14 cellular contexts compared by ENCODE assay signal in the genomic region with DNA sequence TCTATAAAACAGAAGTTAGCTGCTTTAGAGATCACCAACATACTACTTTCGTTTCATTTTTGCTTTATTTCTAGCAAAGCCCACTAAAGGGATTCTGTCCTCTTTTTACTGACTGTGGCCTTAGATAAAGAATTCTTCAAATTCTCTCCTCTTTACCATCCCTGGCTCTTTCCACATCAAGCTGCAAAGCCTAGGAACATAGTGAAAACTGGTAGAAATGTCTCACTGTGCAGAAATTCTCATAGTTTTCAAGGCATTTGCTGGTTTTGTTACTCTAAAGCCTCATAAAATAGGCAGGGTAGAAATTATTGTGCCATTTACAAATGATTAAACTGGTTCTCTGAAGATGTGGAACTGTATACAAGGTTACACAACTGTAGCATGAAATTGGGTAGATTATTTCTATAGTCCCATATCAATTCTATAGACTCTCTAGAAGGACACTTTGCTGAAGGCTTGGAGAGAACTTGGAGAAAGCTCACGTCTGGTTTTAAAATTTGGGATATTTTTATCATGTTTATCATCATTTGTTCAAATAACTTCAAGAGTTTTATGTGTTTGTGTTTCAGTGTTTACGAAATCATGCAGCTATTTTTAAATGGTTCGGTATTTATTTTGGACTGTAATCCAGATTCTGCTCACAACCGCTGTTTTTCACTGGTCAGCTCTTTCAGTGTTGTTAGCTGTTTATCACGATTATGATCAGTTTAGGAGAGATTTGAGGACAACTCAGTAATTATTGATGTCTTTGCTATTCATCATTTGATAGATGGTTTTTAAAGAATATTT. TPM values are rescaled to one million over a fixed set of nuclear protein-coding genes. Genes with fewer than 3 reads are reported as not detected.
A peak's percentile ranks its signal among the peaks of the same experiment; 100 is the strongest.
DNase-seq lines count a peak whose midpoint lies in the region; ATAC-seq and TF ChIP-seq lines count a peak whose summit lies in the region.
"Had no signal": no experiment of that assay in that cellular context is flagged by ENCODE, and none has a peak within 500 bp of the region (broad histone marks: within the 10 kb centered on the region; RNA-seq: fewer than 3 reads in every experiment).

No MANE protein-coding gene starts in this region.

- H3K9me3 ChIP-seq in HEK293 (ENCODE audit: control insufficient read depth, insufficient read depth, low read depth, low read length) (no peaks in the 10 kb centered on the region), left lung (no peaks in the 10 kb centered on the region), thoracic aorta (no peaks in the 10 kb centered on the region)
- H3K9me3 ChIP-seq: adrenal gland, sigmoid colon had no signal

- POLR2A ChIA-PET in HEK293 (lab: Yijun Ruan, JAX) = interaction anchor here (0.6 kb wide), 1 partner anchor 152 kb away, joined by 5 read pairs; a partner anchor contains a TSS

- peak; percentile 17 for ATAC-seq in left lung
- no peak for ATAC-seq in thoracic aorta (ENCODE audit: insufficient number of reproducible peaks, low FRiP score, low read depth)
- ATAC-seq: esophagus mucosa had no signal

- DNase-seq in caudate nucleus (lab: John Stamatoyannopoulos, UW) = no peak
- DNase-seq in left lung = no peak
- DNase-seq in thoracic aorta (ENCODE audit: low spot score) = no peak
- no peak for DNase-seq in head of caudate nucleus
- DNase-seq in NCI-H128 (lab: John Stamatoyannopoulos, UW; ENCODE audit: unreplicated experiment) = no peak
- DNase-seq in foreskin melanocyte = no peak
- DNase-seq: activated CD4-positive, alpha-beta T cell treated with anti-CD3 and anti-CD28 coated beads, Interleukin-2, amount 50 U/mL, for 48 hours; adrenal gland; DMS53; MM.1S; NCI-H2171 treated with DMSO at 0.1 percent for 48 hours; sigmoid colon had no signal

- H3K27ac ChIP-seq in HEK293 (ENCODE audit: extremely low read depth, low read depth, low read length) = no peak overlapping the region
- peak overlapping the region; percentile 40 for H3K27ac ChIP-seq in caudate nucleus (ENCODE audit: low read depth, low read length)
- peak overlapping the region in 1 of 2 donors; percentile 17 for H3K27ac ChIP-seq in left lung
- H3K27ac ChIP-seq in thoracic aorta = peak overlapping the region; percentile 52 to 70
- H3K27ac ChIP-seq: adrenal gland, sigmoid colon had no signal

- H3K36me3 ChIP-seq in HEK293 (ENCODE audit: control insufficient read depth in 2 of 2, insufficient read depth in 1 of 2, low read length in 2 of 2) (no peaks in the 10 kb centered on the region), left lung (no peaks in the 10 kb centered on the region), thoracic aorta (no peaks in the 10 kb centered on the region)
- H3K36me3 ChIP-seq: adrenal gland, sigmoid colon had no signal

- no peak for TF ChIP-seq CTCF in HEK293 (tag by site-specific recombination; IDR thresholded peaks at IDR 0.05)
- TF ChIP-seq CTCF in left lung (IDR thresholded peaks at IDR 0.05) = no peak
- no peak for TF ChIP-seq CTCF in thoracic aorta (IDR thresholded peaks at IDR 0.05)

- CTCF ChIA-PET in HEK293 (lab: Yijun Ruan, JAX) = interaction anchor here (0.6 to 0.7 kb wide), 3 partner anchors 95 to 809 kb away, joined by 3 read pairs; no protein-coding TSS in a partner anchor

- H3K4me3 ChIP-seq in HEK293 (ENCODE audit: low read depth, low read length) (no peak overlapping the region), left lung (no peak overlapping the region), thoracic aorta (peak overlapping the region; percentile 2)
- H3K4me3 ChIP-seq: adrenal gland, sigmoid colon had no signal

- intact Hi-C loops in left lung (cut with DNase I) (no loop called here), head of caudate nucleus (cut with DNase I) (no loop called here)

- H3K4me1 ChIP-seq in HEK293 (ENCODE audit: control insufficient read depth, insufficient read depth, low read length) (peaks cover 12% of the 10 kb centered on the region), left lung (no peaks in the 10 kb centered on the region), thoracic aorta (ENCODE audit: control insufficient read depth in 1 of 2, low read depth in 2 of 2) (peaks cover 12 to 62% of the 10 kb centered on the region in 2 donors)
- H3K4me1 ChIP-seq: adrenal gland, sigmoid colon had no signal

- no peaks in the 10 kb centered on the region for H3K27me3 ChIP-seq in left lung
- H3K27me3 ChIP-seq in thoracic aorta (replicated peaks; ENCODE audit: insufficient read depth) = no peaks in the 10 kb centered on the region
- H3K27me3 ChIP-seq: adrenal gland, sigmoid colon had no signal

TF ChIP-seq in HEK293, 187 proteins besides CTCF, POLR2A, EP300 and RAD21:
- TF ChIP-seq, protein P1, sequence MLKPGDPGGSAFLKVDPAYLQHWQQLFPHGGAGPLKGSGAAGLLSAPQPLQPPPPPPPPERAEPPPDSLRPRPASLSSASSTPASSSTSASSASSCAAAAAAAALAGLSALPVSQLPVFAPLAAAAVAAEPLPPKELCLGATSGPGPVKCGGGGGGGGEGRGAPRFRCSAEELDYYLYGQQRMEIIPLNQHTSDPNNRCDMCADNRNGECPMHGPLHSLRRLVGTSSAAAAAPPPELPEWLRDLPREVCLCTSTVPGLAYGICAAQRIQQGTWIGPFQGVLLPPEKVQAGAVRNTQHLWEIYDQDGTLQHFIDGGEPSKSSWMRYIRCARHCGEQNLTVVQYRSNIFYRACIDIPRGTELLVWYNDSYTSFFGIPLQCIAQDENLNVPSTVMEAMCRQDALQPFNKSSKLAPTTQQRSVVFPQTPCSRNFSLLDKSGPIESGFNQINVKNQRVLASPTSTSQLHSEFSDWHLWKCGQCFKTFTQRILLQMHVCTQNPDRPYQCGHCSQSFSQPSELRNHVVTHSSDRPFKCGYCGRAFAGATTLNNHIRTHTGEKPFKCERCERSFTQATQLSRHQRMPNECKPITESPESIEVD (tag by site-specific recombination; IDR thresholded peaks at IDR 0.05) = peak; percentile 14; the same call in 1 of the 2 replicates
- TF ChIP-seq ZNF37A (tag by site-specific recombination; IDR thresholded peaks at IDR 0.05) (no peak), ZEB2 (tag by site-specific recombination; IDR thresholded peaks at IDR 0.05) (peak; percentile 44; the same call in 1 of the 2 replicates), ZNF558 (tag by site-specific recombination; IDR thresholded peaks at IDR 0.05) (no peak)
TF ChIP-seq in HEK293: peak in this region for 2.

RNA-seq across cellular contexts. Expression of a gene that starts 36.8 kb away (rescaled TPM):
- 10 to 100 TPM; 24.8 to 28.9 TPM for total RNA-seq in left lung
- 10 to 100 TPM; 75.0 to 93.5 TPM for total RNA-seq in thoracic aorta
